ENCODE assay signal across 8 cellular contexts in genomic region chr15:39583586-39584265, GRCh38. TPM values are rescaled to one million over a fixed set of nuclear protein-coding genes. Genes with fewer than 3 reads are reported as not detected.
DNase-seq lines count a peak whose midpoint lies in the region; ATAC-seq and TF ChIP-seq lines count a peak whose summit lies in the region.

No MANE protein-coding gene starts in this region.

- no peak for ATAC-seq in HG03521 (IDR thresholded peaks at IDR 0.05; ENCODE audit: unreplicated experiment)

- H3K36me3 ChIP-seq in SJCRH30: peaks cover 42% of the 10 kb centered on the region

- H3K27ac ChIP-seq in SJCRH30 (no peak overlapping the region), substantia nigra (ENCODE audit: low read depth, low read length, poor library complexity, severe bottlenecking) (no peak overlapping the region)

- in situ Hi-C loops in GM13976 (cut with MboI; ENCODE audit: low sequenced_read_pairs, unreplicated experiment): loop anchor here (25.0 kb wide), 1 partner anchor 871 kb away; no protein-coding TSS in a partner anchor

- DNase-seq in GM13976 (ENCODE audit: low spot score) (peak; percentile 49), SJCRH30 (peak; percentile 45 to 60), fibroblast of peridontal ligament (ENCODE audit: extremely low read depth) (peak; percentile 74), DMS79 (lab: John Stamatoyannopoulos, UW) (no peak), ecto neural progenitor cell (ENCODE audit: low spot score) (no peak), substantia nigra (lab: John Stamatoyannopoulos, UW) (no peak)
- DNase-seq in stimulated activated CD4-positive, alpha-beta T cell treated with anti-CD3 and anti-CD28 coated beads, Interleukin-1b, Interleukin-23, amount 100 ng/mL, for 48 hours: peak; percentile 28

- peak; percentile 29 for TF ChIP-seq CTCF in GM13976 (IDR thresholded peaks at IDR 0.05; ENCODE audit: borderline replicate concordance, control extremely low read depth, extremely low read depth, insufficient read depth, missing control alignments)

- H3K4me1 ChIP-seq in SJCRH30: peaks cover 10% of the 10 kb centered on the region

- H3K4me3 ChIP-seq in SJCRH30: no peak overlapping the region

- H3K9me3 ChIP-seq in SJCRH30 (replicated peaks): no peaks in the 10 kb centered on the region

- H3K27me3 ChIP-seq in SJCRH30: no peaks in the 10 kb centered on the region

RNA-seq across cellular contexts. Expression of gene THBS1, which starts 2.8 kb away (rescaled TPM):
- total RNA-seq in SJCRH30 (2014; rRNA removed; shearing (Covaris generic)): 24.3 and 24.4 TPM in 2 replicates

Comparison
In these comparisons a context has a peak if more than half of its experiments do, and no peak if none do; other contexts are left out.
1. DNase-seq: peak in GM13976 (single experiment), SJCRH30 (2 of 2), fibroblast of peridontal ligament (single experiment) and stimulated activated CD4-positive, alpha-beta T cell treated with anti-CD3 and anti-CD28 coated beads, Interleukin-1b, Interleukin-23, amount 100 ng/mL, for 48 hours (single experiment); none in DMS79 (single experiment), ecto neural progenitor cell (single experiment) and substantia nigra (0 of 49).